Comparison of ENCODE assay signal across 1 cellular context in the genomic region with DNA sequence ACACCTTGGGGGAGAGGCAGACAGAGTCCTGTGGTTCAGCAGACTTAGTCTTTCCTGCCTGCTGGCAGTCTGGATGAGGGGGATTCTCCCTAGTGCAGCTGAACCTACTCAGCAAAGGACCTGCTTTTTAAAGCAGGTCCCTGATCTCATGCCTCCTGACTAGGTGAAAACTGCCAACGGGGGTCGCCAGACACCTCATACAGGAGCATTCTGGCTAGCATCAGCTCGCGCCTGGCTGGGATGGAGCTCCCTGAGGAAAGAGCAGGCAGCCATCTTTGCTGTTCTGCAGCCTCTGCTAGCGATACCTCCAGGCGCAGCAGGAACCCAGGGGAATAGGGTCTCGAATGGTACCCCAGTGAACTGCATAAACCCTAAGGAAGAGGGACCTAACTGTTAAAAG.
TF ChIP-seq lines count a peak whose summit lies in the region.

No MANE protein-coding gene starts in this region.

TF ChIP-seq in WTC11, 78 proteins besides CTCF, POLR2A, EP300 and RAD21:
- TF ChIP-seq, protein P1, sequence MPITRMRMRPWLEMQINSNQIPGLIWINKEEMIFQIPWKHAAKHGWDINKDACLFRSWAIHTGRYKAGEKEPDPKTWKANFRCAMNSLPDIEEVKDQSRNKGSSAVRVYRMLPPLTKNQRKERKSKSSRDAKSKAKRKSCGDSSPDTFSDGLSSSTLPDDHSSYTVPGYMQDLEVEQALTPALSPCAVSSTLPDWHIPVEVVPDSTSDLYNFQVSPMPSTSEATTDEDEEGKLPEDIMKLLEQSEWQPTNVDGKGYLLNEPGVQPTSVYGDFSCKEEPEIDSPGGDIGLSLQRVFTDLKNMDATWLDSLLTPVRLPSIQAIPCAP (CRISPR knock-in tag; IDR thresholded peaks at IDR 0.05): no peak
- TF ChIP-seq PRRX2 (CRISPR knock-in tag; IDR thresholded peaks at IDR 0.05): no peak
- TF ChIP-seq EMX1 (CRISPR knock-in tag; IDR thresholded peaks at IDR 0.05): no peak
- TF ChIP-seq OVOL2 (CRISPR knock-in tag; IDR thresholded peaks at IDR 0.05; ENCODE audit: borderline replicate concordance): no peak
- TF ChIP-seq, protein P2, sequence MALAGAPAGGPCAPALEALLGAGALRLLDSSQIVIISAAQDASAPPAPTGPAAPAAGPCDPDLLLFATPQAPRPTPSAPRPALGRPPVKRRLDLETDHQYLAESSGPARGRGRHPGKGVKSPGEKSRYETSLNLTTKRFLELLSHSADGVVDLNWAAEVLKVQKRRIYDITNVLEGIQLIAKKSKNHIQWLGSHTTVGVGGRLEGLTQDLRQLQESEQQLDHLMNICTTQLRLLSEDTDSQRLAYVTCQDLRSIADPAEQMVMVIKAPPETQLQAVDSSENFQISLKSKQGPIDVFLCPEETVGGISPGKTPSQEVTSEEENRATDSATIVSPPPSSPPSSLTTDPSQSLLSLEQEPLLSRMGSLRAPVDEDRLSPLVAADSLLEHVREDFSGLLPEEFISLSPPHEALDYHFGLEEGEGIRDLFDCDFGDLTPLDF (CRISPR knock-in tag; IDR thresholded peaks at IDR 0.05): no peak
- no peak for TF ChIP-seq TCF7 (CRISPR knock-in tag; IDR thresholded peaks at IDR 0.05; ENCODE audit: low read depth)
- TF ChIP-seq, protein P3, sequence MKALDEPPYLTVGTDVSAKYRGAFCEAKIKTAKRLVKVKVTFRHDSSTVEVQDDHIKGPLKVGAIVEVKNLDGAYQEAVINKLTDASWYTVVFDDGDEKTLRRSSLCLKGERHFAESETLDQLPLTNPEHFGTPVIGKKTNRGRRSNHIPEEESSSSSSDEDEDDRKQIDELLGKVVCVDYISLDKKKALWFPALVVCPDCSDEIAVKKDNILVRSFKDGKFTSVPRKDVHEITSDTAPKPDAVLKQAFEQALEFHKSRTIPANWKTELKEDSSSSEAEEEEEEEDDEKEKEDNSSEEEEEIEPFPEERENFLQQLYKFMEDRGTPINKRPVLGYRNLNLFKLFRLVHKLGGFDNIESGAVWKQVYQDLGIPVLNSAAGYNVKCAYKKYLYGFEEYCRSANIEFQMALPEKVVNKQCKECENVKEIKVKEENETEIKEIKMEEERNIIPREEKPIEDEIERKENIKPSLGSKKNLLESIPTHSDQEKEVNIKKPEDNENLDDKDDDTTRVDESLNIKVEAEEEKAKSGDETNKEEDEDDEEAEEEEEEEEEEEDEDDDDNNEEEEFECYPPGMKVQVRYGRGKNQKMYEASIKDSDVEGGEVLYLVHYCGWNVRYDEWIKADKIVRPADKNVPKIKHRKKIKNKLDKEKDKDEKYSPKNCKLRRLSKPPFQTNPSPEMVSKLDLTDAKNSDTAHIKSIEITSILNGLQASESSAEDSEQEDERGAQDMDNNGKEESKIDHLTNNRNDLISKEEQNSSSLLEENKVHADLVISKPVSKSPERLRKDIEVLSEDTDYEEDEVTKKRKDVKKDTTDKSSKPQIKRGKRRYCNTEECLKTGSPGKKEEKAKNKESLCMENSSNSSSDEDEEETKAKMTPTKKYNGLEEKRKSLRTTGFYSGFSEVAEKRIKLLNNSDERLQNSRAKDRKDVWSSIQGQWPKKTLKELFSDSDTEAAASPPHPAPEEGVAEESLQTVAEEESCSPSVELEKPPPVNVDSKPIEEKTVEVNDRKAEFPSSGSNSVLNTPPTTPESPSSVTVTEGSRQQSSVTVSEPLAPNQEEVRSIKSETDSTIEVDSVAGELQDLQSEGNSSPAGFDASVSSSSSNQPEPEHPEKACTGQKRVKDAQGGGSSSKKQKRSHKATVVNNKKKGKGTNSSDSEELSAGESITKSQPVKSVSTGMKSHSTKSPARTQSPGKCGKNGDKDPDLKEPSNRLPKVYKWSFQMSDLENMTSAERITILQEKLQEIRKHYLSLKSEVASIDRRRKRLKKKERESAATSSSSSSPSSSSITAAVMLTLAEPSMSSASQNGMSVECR (CRISPR knock-in tag; IDR thresholded peaks at IDR 0.05; ENCODE audit: borderline replicate concordance): no peak
- TF ChIP-seq, protein P4, sequence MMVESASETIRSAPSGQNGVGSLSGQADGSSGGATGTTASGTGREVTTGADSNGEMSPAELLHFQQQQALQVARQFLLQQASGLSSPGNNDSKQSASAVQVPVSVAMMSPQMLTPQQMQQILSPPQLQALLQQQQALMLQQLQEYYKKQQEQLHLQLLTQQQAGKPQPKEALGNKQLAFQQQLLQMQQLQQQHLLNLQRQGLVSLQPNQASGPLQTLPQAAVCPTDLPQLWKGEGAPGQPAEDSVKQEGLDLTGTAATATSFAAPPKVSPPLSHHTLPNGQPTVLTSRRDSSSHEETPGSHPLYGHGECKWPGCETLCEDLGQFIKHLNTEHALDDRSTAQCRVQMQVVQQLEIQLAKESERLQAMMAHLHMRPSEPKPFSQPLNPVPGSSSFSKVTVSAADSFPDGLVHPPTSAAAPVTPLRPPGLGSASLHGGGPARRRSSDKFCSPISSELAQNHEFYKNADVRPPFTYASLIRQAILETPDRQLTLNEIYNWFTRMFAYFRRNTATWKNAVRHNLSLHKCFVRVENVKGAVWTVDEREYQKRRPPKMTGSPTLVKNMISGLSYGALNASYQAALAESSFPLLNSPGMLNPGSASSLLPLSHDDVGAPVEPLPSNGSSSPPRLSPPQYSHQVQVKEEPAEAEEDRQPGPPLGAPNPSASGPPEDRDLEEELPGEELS (CRISPR knock-in tag; IDR thresholded peaks at IDR 0.05): no peak
- no peak for TF ChIP-seq FOXK1 (CRISPR knock-in tag; IDR thresholded peaks at IDR 0.05)
